In genomic region chr15:40338921-40339620, GRCh38 we compare ENCODE assay signal across 1 cellular context.
TF ChIP-seq lines count a peak whose summit lies in the region.

No MANE protein-coding gene starts in this region.

TF ChIP-seq in HCT116, 20 proteins besides CTCF, POLR2A, EP300 and RAD21 (continued from another document):
- TF ChIP-seq ZBTB33 (IDR thresholded peaks at IDR 0.05; ENCODE audit: extremely low read depth, insufficient replicate concordance, low read length) = no peak
